Comparison of ENCODE assay signal across 20 cellular contexts in genomic region chr3:33544126-33544525, GRCh38.
A peak's percentile ranks its signal among the peaks of the same experiment; 100 is the strongest.
DNase-seq lines count a peak whose midpoint lies in the region; ATAC-seq and TF ChIP-seq lines count a peak whose summit lies in the region.
"Had no signal": no experiment of that assay in that cellular context is flagged by ENCODE, and none has a peak within 500 bp of the region (broad histone marks: within the 10 kb centered on the region; RNA-seq: fewer than 3 reads in every experiment).

No MANE protein-coding gene starts in this region.

- H3K4me2 ChIP-seq in Karpas-422 (ENCODE audit: low read depth, low read length, poor library complexity, severe bottlenecking), result no peak overlapping the region
- H3K4me2 ChIP-seq: GM23338 had no signal

- H3K27me3 ChIP-seq in Karpas-422 (ENCODE audit: low read length) (no peaks in the 10 kb centered on the region), aorta (ENCODE audit: control insufficient read depth in 1 of 2, insufficient read depth in 2 of 2, low read length in 1 of 2) (no peaks in the 10 kb centered on the region)
- H3K27me3 ChIP-seq: SJCRH30 had no signal

- DNase-seq in AG08395 (ENCODE audit: low spot score) (peak; percentile 27), ELR (ENCODE audit: low read depth) (peak; percentile 23), Karpas-422 (no peak), foreskin fibroblast (peak; percentile 42 to 73), aorta (no peak), T-helper 17 cell (no peak)
- DNase-seq: 8988T; CD4-positive, alpha-beta memory T cell; DMS79 treated with DMSO at 0.1 percent for 48 hours; KG1; NCI-H1092; NCI-H345; NCI-H69; NK-92 treated with Interleukin-12 subunit alpha and Interleukin-12 subunit beta, amount 100 ng/mL, for 24 hours; OCI-M1; SJCRH30 had no signal

- no peak for ATAC-seq in aorta (ENCODE audit: low FRiP score)
- no peak for ATAC-seq in T-helper 17 cell
- no peak for ATAC-seq in HG02642 (IDR thresholded peaks at IDR 0.05; ENCODE audit: poor library complexity, unreplicated experiment)
- ATAC-seq in GM18867 (IDR thresholded peaks at IDR 0.05; ENCODE audit: unreplicated experiment), result no peak
- ATAC-seq: GM23338 had no signal

- no peak overlapping the region for H3K9ac ChIP-seq in Karpas-422 (ENCODE audit: low read length)

- peaks cover 11% of the 10 kb centered on the region for H3K36me3 Mint-ChIP-seq in T-helper 17 cell (ENCODE audit: low read depth)

- H3K27ac ChIP-seq in Karpas-422 (ENCODE audit: low read length) (peak overlapping the region; percentile 76), aorta (ENCODE audit: low read depth in 1 of 2, low read length in 2 of 2) (no peak overlapping the region)
- H3K27ac ChIP-seq: RWPE1, SJCRH30 had no signal

- no peak overlapping the region for H3K27ac Mint-ChIP-seq in T-helper 17 cell
- H3K27ac Mint-ChIP-seq: GM23338 had no signal

- peaks cover 2% of the 10 kb centered on the region for H3K4me1 Mint-ChIP-seq in T-helper 17 cell
- H3K4me1 Mint-ChIP-seq: CD4-positive, alpha-beta memory T cell; GM23338 had no signal

- no peaks in the 10 kb centered on the region for H4K20me1 ChIP-seq in Karpas-422 (ENCODE audit: insufficient read depth, low read depth, low read length)

- H3K9me3 ChIP-seq in Karpas-422 (ENCODE audit: low read length) (no peaks in the 10 kb centered on the region), aorta (ENCODE audit: control insufficient read depth, low read length) (no peaks in the 10 kb centered on the region), T-helper 17 cell (ENCODE audit: control insufficient read depth, low read length, poor library complexity, severe bottlenecking) (no peaks in the 10 kb centered on the region)
- H3K9me3 ChIP-seq: SJCRH30 had no signal

- H3K4me3 ChIP-seq in Karpas-422 (ENCODE audit: low read length) (no peak overlapping the region), foreskin fibroblast (ENCODE audit: low read depth in 1 of 2, low read length in 2 of 2) (no peak overlapping the region), aorta (ENCODE audit: low read length in 2 of 2) (no peak overlapping the region)
- H3K4me3 ChIP-seq: GM23338, SJCRH30 had no signal

- no peaks in the 10 kb centered on the region for H3K9me2 ChIP-seq in Karpas-422 (replicated peaks; ENCODE audit: insufficient read depth, low read length)

- H3K36me3 ChIP-seq in Karpas-422 (ENCODE audit: insufficient read depth, low read length) (peaks cover 34% of the 10 kb centered on the region), aorta (ENCODE audit: control insufficient read depth in 1 of 2, insufficient read depth in 2 of 2, low read length in 1 of 2) (peaks cover 2 to 4% of the 10 kb centered on the region in 2 donors)
- H3K36me3 ChIP-seq: SJCRH30 had no signal

- 0 out of 2 replicates have a peak, but pooled peaks cover 5% of the 10 kb centered on the region for H3K79me2 ChIP-seq in Karpas-422 (ENCODE audit: low read length)

- H2AFZ ChIP-seq in Karpas-422 (ENCODE audit: low read length), result no peak overlapping the region
- H2AFZ ChIP-seq: GM23338 had no signal

- no peak overlapping the region for H3K4me3 Mint-ChIP-seq in T-helper 17 cell
- H3K4me3 Mint-ChIP-seq: CD4-positive, alpha-beta memory T cell; GM23338 had no signal

- WGBS in aorta, 2 donors, result 68 to 71% methylated on average over 1 of the region's 1 CpG

- H3K4me1 ChIP-seq in Karpas-422 (ENCODE audit: low read length) (peaks cover 41% of the 10 kb centered on the region), aorta (ENCODE audit: control insufficient read depth in 1 of 2, insufficient read depth in 2 of 2, low read length in 2 of 2) (no peaks in the 10 kb centered on the region)
- H3K4me1 ChIP-seq: SJCRH30 had no signal

- no peak for TF ChIP-seq CTCF in foreskin fibroblast (IDR thresholded peaks at IDR 0.05; ENCODE audit: low read depth, low read length)

- no peaks in the 10 kb centered on the region for H3K27me3 Mint-ChIP-seq in T-helper 17 cell
- H3K27me3 Mint-ChIP-seq: CD4-positive, alpha-beta memory T cell had no signal

- intact Hi-C loops in aorta (cut with DNase I), result no loop called here

Comparison
In these comparisons a context has a peak if more than half of its experiments do, and no peak if none do; other contexts are left out.
1. DNase-seq: peak in AG08395 (single experiment), ELR (single experiment) and foreskin fibroblast (2 of 2); none in Karpas-422 (single experiment), aorta (0 of 2) and T-helper 17 cell (0 of 3).